22 cellular contexts compared by ENCODE assay signal in the genomic region with DNA sequence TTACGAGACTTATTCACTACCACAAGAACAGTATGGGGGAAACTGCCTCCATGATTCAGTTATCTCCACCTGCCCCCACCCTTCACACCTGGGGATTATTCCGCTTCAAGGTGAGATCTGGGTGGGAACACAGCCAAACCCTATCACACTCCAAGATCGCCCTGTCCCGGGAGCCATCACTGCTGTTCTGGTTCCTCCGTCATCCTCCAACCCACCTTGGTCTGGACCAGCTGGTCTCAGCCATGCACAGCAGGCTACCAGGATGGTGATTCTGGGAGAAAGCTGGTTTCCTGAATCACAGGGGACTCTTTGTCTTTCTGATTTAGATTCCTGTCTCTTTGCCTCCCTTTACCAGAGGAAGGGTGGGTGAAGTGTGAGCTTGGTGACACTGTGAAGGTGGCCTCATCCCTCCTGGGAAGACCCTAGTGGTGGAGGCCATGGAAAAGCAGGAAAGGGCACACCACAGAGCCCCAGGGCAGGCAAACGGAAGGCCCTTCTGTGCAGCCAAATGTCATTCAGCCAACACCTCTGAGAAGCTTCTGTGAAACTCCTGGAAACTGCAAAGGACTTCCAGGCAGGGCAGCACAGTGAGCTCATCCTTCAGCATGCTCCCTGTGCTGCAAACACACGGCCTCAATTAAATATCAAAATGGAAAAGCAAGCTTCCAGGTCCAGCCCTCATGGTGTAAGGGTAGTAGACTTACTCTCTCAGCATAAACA.
"Had no signal": no experiment of that assay in that cellular context is flagged by ENCODE, and none has a peak within 500 bp of the region (broad histone marks: within the 10 kb centered on the region; RNA-seq: fewer than 3 reads in every experiment).

No MANE protein-coding gene starts in this region.

- H3K4me3 Mint-ChIP-seq: activated CD4-positive, alpha-beta memory T cell treated with anti-CD3 and anti-CD28 coated beads, Interleukin-2, amount 10 ng/mL, durations not matched to agents 7 days and 5 days; activated CD4-positive, alpha-beta T cell treated with anti-CD3 and anti-CD28 coated beads, Interleukin-2, amount 10 ng/mL, durations not matched to agents 24 days and 14 days; activated naive CD8-positive, alpha-beta T cell treated with anti-CD3 and anti-CD28 coated beads for 36 hours; central memory CD8-positive, alpha-beta T cell; naive thymus-derived CD8-positive, alpha-beta T cell; neural progenitor cell had no signal

- H3K4me1 ChIP-seq: neural progenitor cell had no signal

- H3K27me3 ChIP-seq: breast epithelium, neural progenitor cell, right atrium auricular region, tibial artery had no signal

- DNase-seq: activated CD4-positive, alpha-beta memory T cell treated with anti-CD3 and anti-CD28 coated beads, Interleukin-2, amount 10 ng/mL, durations not matched to agents 7 days and 5 days; activated CD4-positive, alpha-beta T cell treated with anti-CD3 and anti-CD28 coated beads, Interleukin-2, amount 10 ng/mL, durations not matched to agents 24 days and 14 days; activated naive CD4-positive, alpha-beta T cell treated with Interleukin-2 at 50 U/mL for 16 hours; activated naive CD8-positive, alpha-beta T cell treated with anti-CD3 and anti-CD28 coated beads for 36 hours; activated T-cell treated with anti-CD3 and anti-CD28 coated beads, Interleukin-2, amount 50 U/mL, for 48 hours; amniotic stem cell; heart right ventricle; naive thymus-derived CD8-positive, alpha-beta T cell; stimulated activated CD4-positive, alpha-beta T cell treated with anti-CD3 and anti-CD28 coated beads, Interleukin-4, amount 100 ng/mL, for 24 hours; stimulated activated naive CD8-positive, alpha-beta T cell treated with anti-CD3 and anti-CD28 coated beads, Interleukin-15, Interleukin-2, amounts not matched to agents 100 U/mL and 50 U/mL, for 24 hours; substantia nigra had no signal

- H3K4me1 Mint-ChIP-seq: activated CD4-positive, alpha-beta memory T cell treated with anti-CD3 and anti-CD28 coated beads, Interleukin-2, amount 10 ng/mL, durations not matched to agents 7 days and 5 days; activated CD4-positive, alpha-beta T cell treated with anti-CD3 and anti-CD28 coated beads, Interleukin-2, amount 10 ng/mL, durations not matched to agents 24 days and 14 days; activated naive CD8-positive, alpha-beta T cell treated with anti-CD3 and anti-CD28 coated beads for 36 hours; central memory CD8-positive, alpha-beta T cell; naive thymus-derived CD8-positive, alpha-beta T cell had no signal

- H3K27ac Mint-ChIP-seq: activated CD4-positive, alpha-beta memory T cell treated with anti-CD3 and anti-CD28 coated beads, Interleukin-2, amount 10 ng/mL, durations not matched to agents 7 days and 5 days; activated CD4-positive, alpha-beta T cell treated with anti-CD3 and anti-CD28 coated beads, Interleukin-2, amount 10 ng/mL, durations not matched to agents 24 days and 14 days; activated naive CD8-positive, alpha-beta T cell treated with anti-CD3 and anti-CD28 coated beads for 36 hours; naive thymus-derived CD8-positive, alpha-beta T cell; neural progenitor cell had no signal

- H3K9me3 ChIP-seq: breast epithelium, prostate gland, tibial artery had no signal

- H3K27ac ChIP-seq: breast epithelium, coronary artery, heart right ventricle, neural progenitor cell, prostate gland, right atrium auricular region, tibial artery, VCaP had no signal

- H3K36me3 Mint-ChIP-seq: activated naive CD8-positive, alpha-beta T cell treated with anti-CD3 and anti-CD28 coated beads for 36 hours; neural progenitor cell had no signal

- H3K9ac ChIP-seq: neural progenitor cell had no signal

- ATAC-seq: activated CD4-positive, CD25-positive, alpha-beta regulatory T cell treated with anti-CD3 and anti-CD28 coated beads, Interleukin-2, amount 50 U/mL, for 24 hours; heart right ventricle; left lobe of liver; naive thymus-derived CD8-positive, alpha-beta T cell; stimulated activated naive CD8-positive, alpha-beta T cell treated with anti-CD3 and anti-CD28 coated beads, Interleukin-15, Interleukin-2, amounts not matched to agents 100 U/mL and 50 U/mL, for 24 hours had no signal

- H3K9me3 Mint-ChIP-seq: activated CD4-positive, alpha-beta memory T cell treated with anti-CD3 and anti-CD28 coated beads, Interleukin-2, amount 10 ng/mL, durations not matched to agents 7 days and 5 days; activated CD4-positive, alpha-beta T cell treated with anti-CD3 and anti-CD28 coated beads, Interleukin-2, amount 10 ng/mL, durations not matched to agents 24 days and 14 days had no signal

- H3K4me2 ChIP-seq: neural progenitor cell had no signal

- H2AFZ ChIP-seq: neural progenitor cell had no signal

- H3K36me3 ChIP-seq: breast epithelium, heart right ventricle, neural progenitor cell, prostate gland, right atrium auricular region, tibial artery had no signal

- H3K4me3 ChIP-seq: breast epithelium, coronary artery, heart right ventricle, lung, neural progenitor cell, prostate gland, right atrium auricular region, tibial artery had no signal
